ENCODE assay signal across 17 cellular contexts in genomic region chr3:18888370-18888769, GRCh38.
A peak's percentile ranks its signal among the peaks of the same experiment; 100 is the strongest.
DNase-seq lines count a peak whose midpoint lies in the region; ATAC-seq and TF ChIP-seq lines count a peak whose summit lies in the region.
"Had no signal": no experiment of that assay in that cellular context is flagged by ENCODE, and none has a peak within 500 bp of the region (broad histone marks: within the 10 kb centered on the region; RNA-seq: fewer than 3 reads in every experiment).

No MANE protein-coding gene starts in this region.

- no peaks in the 10 kb centered on the region for H3K36me3 ChIP-seq in GM23338 (ENCODE audit: insufficient read depth)
- no peaks in the 10 kb centered on the region for H3K36me3 ChIP-seq in neural progenitor cell
- H3K36me3 ChIP-seq: BE2C, Peyer's patch had no signal

- H3K79me2 ChIP-seq in GM23338 (replicated peaks; ENCODE audit: insufficient read depth) (no peaks in the 10 kb centered on the region), neural progenitor cell (ENCODE audit: low read depth) (no peaks in the 10 kb centered on the region)

- H3K27me3 Mint-ChIP-seq in GM23338 (ENCODE audit: insufficient read depth, low read depth, poor library complexity) (no peaks in the 10 kb centered on the region), neural progenitor cell (ENCODE audit: insufficient read depth, low read depth) (no peaks in the 10 kb centered on the region), CD14-positive monocyte (ENCODE audit: low read depth in 3 of 3) (peaks cover 0 to 1% (median 1%) of the 10 kb centered on the region in 3 donors), T-cell (peaks cover 23 to 30% of the 10 kb centered on the region in 2 donors)

- peak; percentile 29 to 50; a peak in 3 of 4 replicates for TF ChIP-seq CTCF in GM23338 (conservative IDR thresholded peaks at IDR 0.05; ENCODE audit: low read depth in 2 of 2)
- TF ChIP-seq CTCF in foreskin keratinocyte (conservative IDR thresholded peaks at IDR 0.05) = peak; percentile 16
- TF ChIP-seq CTCF in neural progenitor cell (IDR thresholded peaks at IDR 0.05) = peak; percentile 36
- no peak for TF ChIP-seq CTCF in CD14-positive monocyte (IDR thresholded peaks at IDR 0.05)

- H3K27ac Mint-ChIP-seq in GM23338 = no peak overlapping the region
- H3K27ac Mint-ChIP-seq in neural progenitor cell = no peak overlapping the region
- H3K27ac Mint-ChIP-seq in CD14-positive monocyte = no peak overlapping the region
- H3K27ac Mint-ChIP-seq in T-cell = no peak overlapping the region
- H3K27ac Mint-ChIP-seq: CD8-positive, alpha-beta T cell; IgD-negative memory B cell; T-helper 17 cell had no signal

- H3K9me2 ChIP-seq in GM23338 (ENCODE audit: insufficient read depth) = peaks cover 10% of the 10 kb centered on the region; the same call in 1 of the 2 replicates

- DNase-seq in GM23338 (ENCODE audit: low spot score) (no peak), NCI-H69 (lab: John Stamatoyannopoulos, UW) (peak; percentile 33), foreskin keratinocyte (no peak), neural progenitor cell (ENCODE audit: low spot score) (no peak), NCI-H446 treated with DMSO at 0.1 percent for 48 hours (lab: John Stamatoyannopoulos, UW) (no peak), CD14-positive monocyte (ENCODE audit: low spot score) (no peak), T-cell (no peak)
- DNase-seq: BE2C; CD8-positive, alpha-beta T cell; DMS79 treated with DMSO at 0.1 percent for 48 hours; NCI-H1105 treated with DMSO at 0.1 percent for 48 hours; NCI-H1694 treated with DMSO at 0.1 percent for 48 hours; NCI-H774; Peyer's patch; SHP77; T-helper 17 cell had no signal

- CTCF ChIA-PET in T-cell (lab: Charles Lee) = no interaction called here

- H3K27ac ChIP-seq in GM23338 (ENCODE audit: low read depth) (no peak overlapping the region), foreskin keratinocyte (no peak overlapping the region), neural progenitor cell (no peak overlapping the region)
- H3K27ac ChIP-seq: Peyer's patch had no signal

- no peaks in the 10 kb centered on the region for H3K9me3 Mint-ChIP-seq in GM23338
- H3K9me3 Mint-ChIP-seq in neural progenitor cell = no peaks in the 10 kb centered on the region
- H3K9me3 Mint-ChIP-seq in CD14-positive monocyte = peaks cover 0 to 3% (median 0%) of the 10 kb centered on the region in 7 donors
- H3K9me3 Mint-ChIP-seq in T-cell = no peaks in the 10 kb centered on the region
- H3K9me3 Mint-ChIP-seq: CD8-positive, alpha-beta T cell had no signal

- H3K4me1 ChIP-seq in GM23338 (ENCODE audit: insufficient read depth) = no peaks in the 10 kb centered on the region
- H3K4me1 ChIP-seq in foreskin keratinocyte = no peaks in the 10 kb centered on the region
- H3K4me1 ChIP-seq in neural progenitor cell = no peaks in the 10 kb centered on the region
- H3K4me1 ChIP-seq: BE2C, Peyer's patch had no signal

- intact Hi-C loops in CD14-positive monocyte (cut with micrococcal nuclease) = no loop called here

- H3K4me3 Mint-ChIP-seq in GM23338 (no peak overlapping the region), neural progenitor cell (no peak overlapping the region), CD14-positive monocyte (no peak overlapping the region), T-cell (no peak overlapping the region)
- H3K4me3 Mint-ChIP-seq: CD8-positive, alpha-beta T cell; IgD-negative memory B cell; T-helper 17 cell had no signal

- H3K4me1 Mint-ChIP-seq in GM23338 = 0 out of 3 replicates have a peak, but pooled peaks cover 3% of the 10 kb centered on the region
- no peaks in the 10 kb centered on the region for H3K4me1 Mint-ChIP-seq in neural progenitor cell
- peaks cover 5% of the 10 kb centered on the region for H3K4me1 Mint-ChIP-seq in CD14-positive monocyte
- peaks cover 10 to 33% (median 10%) of the 10 kb centered on the region in 3 donors for H3K4me1 Mint-ChIP-seq in T-cell
- H3K4me1 Mint-ChIP-seq: IgD-negative memory B cell had no signal

- no peak overlapping the region for H3K4me2 ChIP-seq in GM23338
- H3K4me2 ChIP-seq in neural progenitor cell = no peak overlapping the region

- POLR2A ChIA-PET in T-cell (lab: Charles Lee) = no interaction called here

- no peaks in the 10 kb centered on the region for H3K36me3 Mint-ChIP-seq in GM23338 (ENCODE audit: low read depth)
- no peaks in the 10 kb centered on the region for H3K36me3 Mint-ChIP-seq in neural progenitor cell
- H3K36me3 Mint-ChIP-seq in CD14-positive monocyte = no peaks in the 10 kb centered on the region
- H3K36me3 Mint-ChIP-seq in T-cell = no peaks in the 10 kb centered on the region
- H3K36me3 Mint-ChIP-seq: CD8-positive, alpha-beta T cell; IgD-negative memory B cell had no signal

- no peak overlapping the region for H3K9ac ChIP-seq in neural progenitor cell

- H3F3A ChIP-seq in GM23338 (replicated peaks; ENCODE audit: low read depth) = no peaks in the 10 kb centered on the region
- no peaks in the 10 kb centered on the region for H3F3A ChIP-seq in neural progenitor cell (ENCODE audit: low read depth)

- no peaks in the 10 kb centered on the region for H4K20me1 ChIP-seq in GM23338 (replicated peaks; ENCODE audit: insufficient read depth)
- no peaks in the 10 kb centered on the region for H4K20me1 ChIP-seq in neural progenitor cell (ENCODE audit: low read depth)

- no peaks in the 10 kb centered on the region for H3K27me3 ChIP-seq in GM23338 (ENCODE audit: insufficient read depth)
- no peaks in the 10 kb centered on the region for H3K27me3 ChIP-seq in foreskin keratinocyte
- H3K27me3 ChIP-seq in neural progenitor cell = no peaks in the 10 kb centered on the region
- H3K27me3 ChIP-seq: BE2C, Peyer's patch had no signal

- ATAC-seq in GM23338 (no peak), foreskin keratinocyte (no peak), T-cell (replicated peaks in 1 of 4) (no peak)
- ATAC-seq: CD8-positive, alpha-beta T cell; T-helper 17 cell had no signal

- no peak overlapping the region for H2AFZ ChIP-seq in GM23338
- H2AFZ ChIP-seq in neural progenitor cell (replicated peaks) = no peak overlapping the region

- H3K9me3 ChIP-seq in neural progenitor cell (ENCODE audit: low read depth) = no peaks in the 10 kb centered on the region
- H3K9me3 ChIP-seq: BE2C, Peyer's patch had no signal

- no peak overlapping the region for H3K4me3 ChIP-seq in GM23338
- H3K4me3 ChIP-seq in neural progenitor cell = no peak overlapping the region
- H3K4me3 ChIP-seq: Peyer's patch had no signal

TF ChIP-seq in GM23338, 12 proteins besides CTCF, POLR2A, EP300 and RAD21 (continues in another document):
- TF ChIP-seq ZNF462 (CRISPR knock-in tag; IDR thresholded peaks at IDR 0.05) = no peak
